22 cellular contexts compared by ENCODE assay signal in the genomic region with DNA sequence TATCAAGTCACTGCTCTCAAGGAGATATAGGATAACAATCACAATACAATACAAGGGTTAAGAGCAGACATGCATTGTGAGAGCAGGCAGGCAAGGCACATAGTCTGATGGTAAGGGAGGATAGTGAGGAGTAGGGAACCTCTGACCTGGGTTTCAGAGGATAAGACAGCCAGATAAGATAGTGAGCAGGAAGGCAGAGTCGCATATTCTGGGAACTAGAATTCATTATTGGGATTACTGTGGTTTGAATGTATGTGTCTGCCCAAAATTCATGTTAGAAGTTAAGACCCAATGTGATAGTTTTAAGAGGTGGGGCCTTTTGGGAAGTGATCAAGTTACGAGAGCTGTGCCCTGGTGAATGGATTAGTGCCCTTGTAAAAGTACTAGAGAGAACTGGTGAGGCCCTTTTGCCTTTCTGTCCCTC. TPM values are rescaled to one million over a fixed set of nuclear protein-coding genes. Genes with fewer than 3 reads are reported as not detected.
DNase-seq lines count a peak whose midpoint lies in the region; ATAC-seq, FAIRE-seq and TF ChIP-seq lines count a peak whose summit lies in the region.
"Had no signal": no experiment of that assay in that cellular context is flagged by ENCODE, and none has a peak within 500 bp of the region (broad histone marks: within the 10 kb centered on the region; RNA-seq: fewer than 3 reads in every experiment).

No MANE protein-coding gene starts in this region.

- DNase-seq in stimulated activated naive CD8-positive, alpha-beta T cell treated with anti-CD3 and anti-CD28 coated beads, Interleukin-15, amount 100 ng/mL, for 72 hours, result no peak
- no peak for DNase-seq in stimulated activated naive CD8-positive, alpha-beta T cell treated with anti-CD3 and anti-CD28 coated beads, Interleukin-15, Interleukin-2, amounts not matched to agents 100 U/mL and 50 U/mL, for 24 hours
- DNase-seq in mesendoderm (peak; percentile 84), GM03348 (ENCODE audit: low spot score) (no peak), kidney (no peak), NCI-H2107 (lab: John Stamatoyannopoulos, UW) (no peak)
- DNase-seq: AML-193; CD4-positive, CD25-positive, alpha-beta regulatory T cell; DMS79; KG1; MG63; NCI-H1105; NCI-H1694 treated with DMSO at 0.1 percent for 48 hours; NCI-H2171; NCI-H446 treated with DMSO at 0.1 percent for 48 hours; NCI-H82; Right ventricle myocardium superior had no signal

- no peaks in the 10 kb centered on the region for H3K9me3 ChIP-seq in kidney (ENCODE audit: control insufficient read depth in 1 of 2, low read length in 2 of 2)
- H3K9me3 ChIP-seq: MG63 had no signal

- peak overlapping the region; percentile 26 for H3K56ac ChIP-seq in mesendoderm (ENCODE audit: low read length)

- H3K36me3 ChIP-seq in mesendoderm (ENCODE audit: control insufficient read depth, insufficient read depth, low read length) (no peaks in the 10 kb centered on the region), kidney (ENCODE audit: control insufficient read depth in 1 of 2, insufficient read depth in 2 of 2, low read length in 2 of 2) (peaks cover 14 to 15% of the 10 kb centered on the region in 2 donors)

- H3K79me1 ChIP-seq in mesendoderm (ENCODE audit: low read length), result no peaks in the 10 kb centered on the region

- no peak overlapping the region for H3K4me3 Mint-ChIP-seq in stimulated activated naive CD8-positive, alpha-beta T cell treated with anti-CD3 and anti-CD28 coated beads, Interleukin-15, amount 100 ng/mL, for 72 hours
- H3K4me3 Mint-ChIP-seq in activated T-helper 17 cell treated with anti-CD3 and anti-CD28 coated beads, Interleukin-2, amount 50 U/mL, for 72 hours, result no peak overlapping the region
- H3K4me3 Mint-ChIP-seq: CD4-positive, CD25-positive, alpha-beta regulatory T cell had no signal

- H3K27me3 ChIP-seq in mesendoderm (ENCODE audit: insufficient read depth, low read length, poor library complexity), result no peaks in the 10 kb centered on the region
- H3K27me3 ChIP-seq: MG63 had no signal

- no peak overlapping the region for H2AK5ac ChIP-seq in mesendoderm (ENCODE audit: low read length)

- no peak overlapping the region for H4K5ac ChIP-seq in mesendoderm (ENCODE audit: low read length)

- H2BK15ac ChIP-seq in mesendoderm (replicated peaks; ENCODE audit: low read depth), result no peak overlapping the region

- no peak overlapping the region for H3K23ac ChIP-seq in mesendoderm (ENCODE audit: low read length)

- peak overlapping the region; percentile 2 to 59 for H3K27ac Mint-ChIP-seq in stimulated activated naive CD8-positive, alpha-beta T cell treated with anti-CD3 and anti-CD28 coated beads, Interleukin-15, amount 100 ng/mL, for 72 hours
- peak overlapping the region; percentile 54 for H3K27ac Mint-ChIP-seq in activated T-helper 17 cell treated with anti-CD3 and anti-CD28 coated beads, Interleukin-2, amount 50 U/mL, for 72 hours

- TF ChIP-seq CTCF in kidney (IDR thresholded peaks at IDR 0.05; ENCODE audit: borderline replicate concordance, extremely low read depth, insufficient read depth), result no peak

- H3K4me3 ChIP-seq in mesendoderm (ENCODE audit: low read length) (no peak overlapping the region), kidney (ENCODE audit: low read length in 2 of 2) (no peak overlapping the region)
- H3K4me3 ChIP-seq: MG63 had no signal

- FAIRE-seq in kidney (lab: Jason Lieb, UNC), result no peak
- FAIRE-seq: G401.6, HTR-8/SVneo had no signal

- no peak overlapping the region for H3K4me2 ChIP-seq in mesendoderm (ENCODE audit: low read length)

- no CpG with 5 or more reads among the region's 2 CpGs for WGBS in mesendoderm (ENCODE audit: extremely low coverage, insufficient coverage, low lambda C conversion rate)

- H2BK120ac ChIP-seq in mesendoderm (ENCODE audit: low read depth, low read length), result no peak overlapping the region

- H3K9ac ChIP-seq in mesendoderm (ENCODE audit: low read length) (no peak overlapping the region), kidney (ENCODE audit: low read length in 2 of 2) (no peak overlapping the region)

- no peaks in the 10 kb centered on the region for H3K27me3 Mint-ChIP-seq in stimulated activated naive CD8-positive, alpha-beta T cell treated with anti-CD3 and anti-CD28 coated beads, Interleukin-15, amount 100 ng/mL, for 72 hours
- no peaks in the 10 kb centered on the region for H3K27me3 Mint-ChIP-seq in activated T-helper 17 cell treated with anti-CD3 and anti-CD28 coated beads, Interleukin-2, amount 50 U/mL, for 72 hours
- H3K27me3 Mint-ChIP-seq: CD4-positive, CD25-positive, alpha-beta regulatory T cell had no signal

- H3K4me1 Mint-ChIP-seq in stimulated activated naive CD8-positive, alpha-beta T cell treated with anti-CD3 and anti-CD28 coated beads, Interleukin-15, amount 100 ng/mL, for 72 hours, result no peaks in the 10 kb centered on the region
- H3K4me1 Mint-ChIP-seq in activated T-helper 17 cell treated with anti-CD3 and anti-CD28 coated beads, Interleukin-2, amount 50 U/mL, for 72 hours, result no peaks in the 10 kb centered on the region

- H4K8ac ChIP-seq in mesendoderm (ENCODE audit: low read depth, low read length), result no peak overlapping the region

- no peaks in the 10 kb centered on the region for H3K4me1 ChIP-seq in mesendoderm (ENCODE audit: control insufficient read depth, low read depth, low read length)
- H3K4me1 ChIP-seq in kidney (ENCODE audit: control insufficient read depth in 1 of 2, insufficient read depth in 1 of 2, low read depth in 1 of 2, low read length in 2 of 2), result no peaks in the 10 kb centered on the region

- H3K4ac ChIP-seq in mesendoderm (ENCODE audit: low read depth, low read length), result no peak overlapping the region

- ATAC-seq in stimulated activated naive CD8-positive, alpha-beta T cell treated with anti-CD3 and anti-CD28 coated beads, Interleukin-15, amount 100 ng/mL, for 72 hours, result no peak
- ATAC-seq in stimulated activated naive CD8-positive, alpha-beta T cell treated with anti-CD3 and anti-CD28 coated beads, Interleukin-15, Interleukin-2, amounts not matched to agents 100 U/mL and 50 U/mL, for 24 hours, result no peak
- no peak for ATAC-seq in activated T-helper 17 cell treated with anti-CD3 and anti-CD28 coated beads, Interleukin-2, amount 50 U/mL, for 72 hours (replicated peaks)
- no peak for ATAC-seq in HG02763 (IDR thresholded peaks at IDR 0.05; ENCODE audit: unreplicated experiment)
- ATAC-seq: Panc1 had no signal

- intact Hi-C loops in kidney (cut with DNase I), result no loop called here

- peaks cover 43% of the 10 kb centered on the region for H3K36me3 Mint-ChIP-seq in activated T-helper 17 cell treated with anti-CD3 and anti-CD28 coated beads, Interleukin-2, amount 50 U/mL, for 72 hours (ENCODE audit: low read depth)

- no peak overlapping the region for H3K18ac ChIP-seq in mesendoderm (ENCODE audit: low read length)

- no peaks in the 10 kb centered on the region for H3K79me2 ChIP-seq in mesendoderm (ENCODE audit: control insufficient read depth, insufficient read depth, low read length)

- H3K27ac ChIP-seq in mesendoderm (ENCODE audit: low read depth, low read length) (peak overlapping the region; percentile 60), kidney (ENCODE audit: low read depth in 2 of 2, low read length in 2 of 2) (no peak overlapping the region)

- no peaks in the 10 kb centered on the region for H3K9me3 Mint-ChIP-seq in stimulated activated naive CD8-positive, alpha-beta T cell treated with anti-CD3 and anti-CD28 coated beads, Interleukin-15, amount 100 ng/mL, for 72 hours
- H3K9me3 Mint-ChIP-seq in activated T-helper 17 cell treated with anti-CD3 and anti-CD28 coated beads, Interleukin-2, amount 50 U/mL, for 72 hours, result no peaks in the 10 kb centered on the region

- no peak overlapping the region for H2BK5ac ChIP-seq in mesendoderm (ENCODE audit: low read length)

RNA-seq across cellular contexts. Expression of gene ATF1, which starts 14.4 kb away (rescaled TPM):
- total RNA-seq in activated T-helper 17 cell treated with anti-CD3 and anti-CD28 coated beads, Interleukin-2, amount 50 U/mL, for 72 hours, result 10 to 100 TPM; 53.8 to 55.7 TPM
- polyA plus RNA-seq in mesendoderm (2013, experiment 1 of 2), result 36.5 TPM
- 38.3 TPM for polyA plus RNA-seq in mesendoderm (2013, experiment 2 of 2)
- 29.0 TPM for total RNA-seq in kidney
- polyA plus RNA-seq in kidney (ENCODE audit: insufficient read depth, low read depth, low replicate concordance), result 13.9 TPM
